1 cellular context compared by ENCODE assay signal in genomic region chr22:43288807-43289417, GRCh38.
TF ChIP-seq lines count a peak whose summit lies in the region.

No MANE protein-coding gene starts in this region.

TF ChIP-seq in SK-N-SH, 30 proteins besides CTCF, POLR2A, EP300 and RAD21 (continued from another document):
- no peak for TF ChIP-seq REST (IDR thresholded peaks at IDR 0.05; ENCODE audit: low read depth, low read length)
- TF ChIP-seq FOSL2 (IDR thresholded peaks at IDR 0.05; ENCODE audit: borderline replicate concordance, low read depth) = no peak
- TF ChIP-seq NRF1 (IDR thresholded peaks at IDR 0.05; ENCODE audit: low read depth, low read length) = no peak
- no peak for TF ChIP-seq EZH2phosphoT487 (IDR thresholded peaks at IDR 0.05; ENCODE audit: borderline replicate concordance, low read depth)
- TF ChIP-seq SIN3A (IDR thresholded peaks at IDR 0.05; ENCODE audit: borderline replicate concordance, low read depth, low read length) = no peak
- TF ChIP-seq MEF2A (IDR thresholded peaks at IDR 0.05; ENCODE audit: borderline replicate concordance, low read depth) = no peak
- TF ChIP-seq ELF1 (IDR thresholded peaks at IDR 0.05) = no peak
- TF ChIP-seq USF2 (IDR thresholded peaks at IDR 0.05; ENCODE audit: borderline replicate concordance, low read depth, low read length) = no peak
- no peak for TF ChIP-seq CHD2 (IDR thresholded peaks at IDR 0.05; ENCODE audit: low read length, partially characterized antibody)
- TF ChIP-seq RFX5 (IDR thresholded peaks at IDR 0.05; ENCODE audit: low read length) = no peak
- no peak for TF ChIP-seq RXRA (IDR thresholded peaks at IDR 0.05; ENCODE audit: borderline replicate concordance, low read depth)
- TF ChIP-seq TCF12 (IDR thresholded peaks at IDR 0.05) = no peak
TF ChIP-seq in SK-N-SH: peak in this region for 0.
